Comparison of ENCODE assay signal across 8 cellular contexts in genomic region chr6:152301021-152301805, GRCh38.
A peak's percentile ranks its signal among the peaks of the same experiment; 100 is the strongest.
DNase-seq lines count a peak whose midpoint lies in the region; ATAC-seq and TF ChIP-seq lines count a peak whose summit lies in the region.

No MANE protein-coding gene starts in this region.

- H3K27ac Mint-ChIP-seq in natural killer cell, result peak overlapping the region; percentile 98

- H3K4me1 ChIP-seq in effector memory CD4-positive, alpha-beta T cell (ENCODE audit: control insufficient read depth, insufficient read depth, low read length, poor library complexity, severe bottlenecking), result peaks cover 10% of the 10 kb centered on the region

- H3K36me3 Mint-ChIP-seq in natural killer cell, result peaks cover 2% of the 10 kb centered on the region

- peak overlapping the region; percentile 100 for H3K4me3 Mint-ChIP-seq in natural killer cell

- peak; percentile 1 for ATAC-seq in GM21825 (IDR thresholded peaks at IDR 0.05; ENCODE audit: unreplicated experiment)
- ATAC-seq in natural killer cell, result peak; percentile 33 to 66 (median 34)

- no peaks in the 10 kb centered on the region for H3K9me3 Mint-ChIP-seq in natural killer cell

- peak overlapping the region; percentile 85 for H3K27ac ChIP-seq in effector memory CD4-positive, alpha-beta T cell (ENCODE audit: insufficient read depth, low read length, poor library complexity, severe bottlenecking)

- H3K36me3 ChIP-seq in effector memory CD4-positive, alpha-beta T cell (ENCODE audit: control insufficient read depth, insufficient read depth, low read length), result no peaks in the 10 kb centered on the region

- intact Hi-C loops in natural killer cell (cut with micrococcal nuclease), result loop anchor here (5.0 kb wide), 3 partner anchors 36 to 849 kb away; partner anchors contain the start of gene RMND1

- H3K9me3 ChIP-seq in effector memory CD4-positive, alpha-beta T cell (ENCODE audit: control insufficient read depth, low read length), result no peaks in the 10 kb centered on the region

- H3K27me3 Mint-ChIP-seq in natural killer cell (ENCODE audit: low read depth in 2 of 2), result no peaks in the 10 kb centered on the region

- peaks cover 33 to 37% of the 10 kb centered on the region in 2 donors for H3K4me1 Mint-ChIP-seq in natural killer cell

- no peak for TF ChIP-seq CTCF in GM12875 (IDR thresholded peaks at IDR 0.05; ENCODE audit: borderline replicate concordance, insufficient read depth, low read depth, low read length)
- no peak for TF ChIP-seq CTCF in LNCaP clone FGC (IDR thresholded peaks at IDR 0.05; ENCODE audit: control insufficient read depth, extremely low read depth, insufficient read depth)
- TF ChIP-seq CTCF in natural killer cell (IDR thresholded peaks at IDR 0.05), result no peak
- TF ChIP-seq CTCF in GM13977 (IDR thresholded peaks at IDR 0.05; ENCODE audit: extremely low read depth, insufficient read depth, missing control alignments), result no peak

- H3K4me3 ChIP-seq in GM12875 (ENCODE audit: low read depth, low read length) (peak overlapping the region; percentile 53), LNCaP clone FGC (ENCODE audit: low read depth, low read length) (peak overlapping the region; percentile 53)
- peak overlapping the region; percentile 95 for H3K4me3 ChIP-seq in effector memory CD4-positive, alpha-beta T cell (ENCODE audit: insufficient read depth, low read depth, low read length, poor library complexity, severe bottlenecking)

- DNase-seq in LNCaP clone FGC (ENCODE audit: low read depth) (no peak), natural killer cell (no peak), GM13977 (ENCODE audit: low spot score) (no peak), NCI-H748 (lab: John Stamatoyannopoulos, UW; ENCODE audit: unreplicated experiment) (no peak)
- DNase-seq in effector memory CD4-positive, alpha-beta T cell, result no peak
- no peak for DNase-seq in activated effector memory CD4-positive, alpha-beta T cell treated with anti-CD3 and anti-CD28 coated beads, Interleukin-2, amount 50 U/mL, for 16 hours

- no peaks in the 10 kb centered on the region for H3K27me3 ChIP-seq in effector memory CD4-positive, alpha-beta T cell (replicated peaks; ENCODE audit: control insufficient read depth, insufficient read depth, low read length, poor library complexity, severe bottlenecking)

- in situ Hi-C loops in GM13977 (cut with MboI; ENCODE audit: low pct_unique_long_range_greater_than_20kb, low sequenced_read_pairs, unreplicated experiment), result no loop called here
